In the genomic region with DNA sequence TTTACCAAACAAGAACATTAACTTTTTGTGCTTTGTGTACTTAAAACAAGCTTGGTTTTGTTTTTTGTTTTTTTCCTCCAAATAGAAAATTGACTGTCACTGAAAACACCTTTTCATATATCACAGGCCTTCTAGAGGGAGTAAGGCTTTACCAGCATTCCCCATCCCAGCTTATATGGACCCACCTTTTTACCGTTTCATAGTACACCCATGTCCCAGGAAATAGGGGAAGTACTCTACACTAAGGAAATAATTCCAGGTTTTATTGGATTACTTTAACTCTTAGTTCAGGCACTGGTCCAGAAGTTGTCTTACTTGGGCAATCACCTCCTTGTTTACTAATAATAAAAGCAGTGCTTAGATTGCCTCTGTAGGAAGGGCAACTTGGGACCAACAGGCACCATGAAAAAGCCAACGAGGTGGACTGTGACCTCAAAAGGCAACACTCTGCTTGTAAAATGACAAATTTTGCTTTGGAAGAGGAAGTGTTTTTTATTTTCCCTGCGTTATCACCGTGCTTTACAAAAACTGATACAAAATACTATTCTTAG, we compare ENCODE assay signal across 19 cellular contexts.
"Had no signal": no experiment of that assay in that cellular context is flagged by ENCODE, and none has a peak within 500 bp of the region (broad histone marks: within the 10 kb centered on the region; RNA-seq: fewer than 3 reads in every experiment).

No MANE protein-coding gene starts in this region.

- H3K27me3 ChIP-seq: ascending aorta, breast epithelium, gastroesophageal sphincter, heart right ventricle had no signal

- H3K9me3 ChIP-seq: ascending aorta, breast epithelium, gastroesophageal sphincter, heart right ventricle had no signal

- H3K27me3 Mint-ChIP-seq: activated naive CD8-positive, alpha-beta T cell treated with anti-CD3 and anti-CD28 coated beads, Interleukin-2, amount 50 U/mL, for 24 hours; naive B cell; stimulated activated memory B cell treated with anti-CD40 and anti-IgM and Interleukin-4, amounts not matched to agents 10 μg/mL and 1 μg/mL and 100 μg/mL, for 72 hours had no signal

- H3K4me1 ChIP-seq: breast epithelium, parathyroid adenoma had no signal

- H3K4me3 ChIP-seq: ascending aorta, breast epithelium, gastroesophageal sphincter, heart right ventricle, lung had no signal

- H3K9me3 Mint-ChIP-seq: activated naive CD4-positive, alpha-beta T cell treated with anti-CD3 and anti-CD28 coated beads for 36 hours; activated naive CD8-positive, alpha-beta T cell treated with anti-CD3 and anti-CD28 coated beads, Interleukin-2, amount 50 U/mL, for 24 hours; activated T-helper 2 cell treated with anti-CD3 and anti-CD28 coated beads, Interferon-gamma antibody, Interleukin-2, Interleukin-4, amounts not matched to agents 10 μg/mL and 5 μg/mL and 100 μg/mL, durations not matched to agents 14 hours and 24 hours and 36 hours; stimulated activated memory B cell treated with anti-CD40 and anti-IgM and Interleukin-4, amounts not matched to agents 10 μg/mL and 1 μg/mL and 100 μg/mL, for 72 hours had no signal

- H3K36me3 ChIP-seq: ascending aorta, breast epithelium had no signal

- H3K79me2 ChIP-seq: parathyroid adenoma had no signal

- DNase-seq: activated CD4-positive, alpha-beta T cell treated with anti-CD3 and anti-CD28 coated beads, Interleukin-2, amount 50 U/mL, for 4 hours; activated naive CD4-positive, alpha-beta T cell treated with anti-CD3 and anti-CD28 coated beads for 36 hours; activated naive CD8-positive, alpha-beta T cell treated with anti-CD3 and anti-CD28 coated beads, Interleukin-2, amount 50 U/mL, for 24 hours; activated T-cell treated with anti-CD3 and anti-CD28 coated beads, Interleukin-2, amount 50 U/mL, for 1 hour; heart right ventricle; left cardiac atrium; midbrain; naive B cell; retina; stimulated activated CD4-positive, alpha-beta T cell treated with anti-CD3 and anti-CD28 coated beads, Interleukin-2, amount 100 ng/mL, for 48 hours; T-helper 2 cell had no signal

- ATAC-seq: activated naive CD8-positive, alpha-beta T cell treated with anti-CD3 and anti-CD28 coated beads, Interleukin-2, amount 50 U/mL, for 24 hours; gastroesophageal sphincter; heart right ventricle; left cardiac atrium; stimulated activated memory B cell treated with anti-CD40 and anti-IgM and Interleukin-4, amounts not matched to agents 10 μg/mL and 1 μg/mL and 100 μg/mL, for 72 hours had no signal

- H3K27ac ChIP-seq: ascending aorta, breast epithelium, gastroesophageal sphincter, heart right ventricle, parathyroid adenoma had no signal

- H3K4me3 Mint-ChIP-seq: activated naive CD4-positive, alpha-beta T cell treated with anti-CD3 and anti-CD28 coated beads for 36 hours; activated naive CD8-positive, alpha-beta T cell treated with anti-CD3 and anti-CD28 coated beads, Interleukin-2, amount 50 U/mL, for 24 hours; naive B cell; stimulated activated memory B cell treated with anti-CD40 and anti-IgM and Interleukin-4, amounts not matched to agents 10 μg/mL and 1 μg/mL and 100 μg/mL, for 72 hours had no signal

- H3K27ac Mint-ChIP-seq: activated naive CD4-positive, alpha-beta T cell treated with anti-CD3 and anti-CD28 coated beads for 36 hours; activated naive CD8-positive, alpha-beta T cell treated with anti-CD3 and anti-CD28 coated beads, Interleukin-2, amount 50 U/mL, for 24 hours; activated T-helper 2 cell treated with anti-CD3 and anti-CD28 coated beads, Interferon-gamma antibody, Interleukin-2, Interleukin-4, amounts not matched to agents 10 μg/mL and 5 μg/mL and 100 μg/mL, durations not matched to agents 14 hours and 24 hours and 36 hours; stimulated activated memory B cell treated with anti-CD40 and anti-IgM and Interleukin-4, amounts not matched to agents 10 μg/mL and 1 μg/mL and 100 μg/mL, for 72 hours had no signal

- H2AFZ ChIP-seq: parathyroid adenoma had no signal

- FAIRE-seq: TTC549 had no signal

- H3K9ac ChIP-seq: parathyroid adenoma had no signal
